In the genomic region with DNA sequence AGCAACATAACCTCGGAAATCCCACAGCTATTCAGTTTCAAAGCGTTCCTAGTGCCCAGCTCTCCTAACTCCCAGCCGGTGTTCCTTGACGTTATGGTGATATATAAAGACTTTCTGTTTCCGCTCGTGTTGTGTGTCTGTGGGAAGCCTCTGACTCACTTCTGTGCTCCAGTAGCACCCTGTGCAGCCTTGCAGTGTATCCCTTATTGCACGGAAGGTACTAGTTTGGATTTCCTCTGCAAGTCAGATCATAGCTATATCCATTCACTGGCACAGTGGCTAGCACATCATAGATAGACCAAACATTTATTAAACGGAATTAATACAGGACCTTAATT, we compare ENCODE assay signal across 2 cellular contexts.
TF ChIP-seq lines count a peak whose summit lies in the region.

No MANE protein-coding gene starts in this region.

TF ChIP-seq in A549, 52 proteins besides CTCF, POLR2A, EP300 and RAD21 (continued from another document):
- no peak for TF ChIP-seq RCOR1 (IDR thresholded peaks at IDR 0.05; ENCODE audit: low read depth, low read length)

TF ChIP-seq in GM12878, 131 proteins besides CTCF, POLR2A, EP300 and RAD21 (continued from another document):
- TF ChIP-seq, protein P1, sequence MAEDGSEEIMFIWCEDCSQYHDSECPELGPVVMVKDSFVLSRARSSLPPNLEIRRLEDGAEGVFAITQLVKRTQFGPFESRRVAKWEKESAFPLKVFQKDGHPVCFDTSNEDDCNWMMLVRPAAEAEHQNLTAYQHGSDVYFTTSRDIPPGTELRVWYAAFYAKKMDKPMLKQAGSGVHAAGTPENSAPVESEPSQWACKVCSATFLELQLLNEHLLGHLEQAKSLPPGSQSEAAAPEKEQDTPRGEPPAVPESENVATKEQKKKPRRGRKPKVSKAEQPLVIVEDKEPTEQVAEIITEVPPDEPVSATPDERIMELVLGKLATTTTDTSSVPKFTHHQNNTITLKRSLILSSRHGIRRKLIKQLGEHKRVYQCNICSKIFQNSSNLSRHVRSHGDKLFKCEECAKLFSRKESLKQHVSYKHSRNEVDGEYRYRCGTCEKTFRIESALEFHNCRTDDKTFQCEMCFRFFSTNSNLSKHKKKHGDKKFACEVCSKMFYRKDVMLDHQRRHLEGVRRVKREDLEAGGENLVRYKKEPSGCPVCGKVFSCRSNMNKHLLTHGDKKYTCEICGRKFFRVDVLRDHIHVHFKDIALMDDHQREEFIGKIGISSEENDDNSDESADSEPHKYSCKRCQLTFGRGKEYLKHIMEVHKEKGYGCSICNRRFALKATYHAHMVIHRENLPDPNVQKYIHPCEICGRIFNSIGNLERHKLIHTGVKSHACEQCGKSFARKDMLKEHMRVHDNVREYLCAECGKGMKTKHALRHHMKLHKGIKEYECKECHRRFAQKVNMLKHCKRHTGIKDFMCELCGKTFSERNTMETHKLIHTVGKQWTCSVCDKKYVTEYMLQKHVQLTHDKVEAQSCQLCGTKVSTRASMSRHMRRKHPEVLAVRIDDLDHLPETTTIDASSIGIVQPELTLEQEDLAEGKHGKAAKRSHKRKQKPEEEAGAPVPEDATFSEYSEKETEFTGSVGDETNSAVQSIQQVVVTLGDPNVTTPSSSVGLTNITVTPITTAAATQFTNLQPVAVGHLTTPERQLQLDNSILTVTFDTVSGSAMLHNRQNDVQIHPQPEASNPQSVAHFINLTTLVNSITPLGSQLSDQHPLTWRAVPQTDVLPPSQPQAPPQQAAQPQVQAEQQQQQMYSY (CRISPR knock-in tag; IDR thresholded peaks at IDR 0.05) = no peak
- TF ChIP-seq EED (IDR thresholded peaks at IDR 0.05; ENCODE audit: low read depth) (no peak), MTA2 (IDR thresholded peaks at IDR 0.05; ENCODE audit: low read depth) (no peak), POLR2AphosphoS2 (IDR thresholded peaks at IDR 0.05; ENCODE audit: low read depth, low read length) (no peak), HCFC1 (IDR thresholded peaks at IDR 0.05; ENCODE audit: low read length) (no peak), STAT3 (IDR thresholded peaks at IDR 0.05; ENCODE audit: low read depth, low read length) (no peak), NBN (IDR thresholded peaks at IDR 0.05) (no peak), CBFB (IDR thresholded peaks at IDR 0.05; ENCODE audit: low read depth) (no peak), SP1 (IDR thresholded peaks at IDR 0.05; ENCODE audit: low read depth, low read length) (no peak), RAD51 (IDR thresholded peaks at IDR 0.05) (no peak), SIN3A (IDR thresholded peaks at IDR 0.05; ENCODE audit: low read depth, low read length) (no peak), EZH2 (IDR thresholded peaks at IDR 0.05; ENCODE audit: borderline replicate concordance, control insufficient read depth, low read depth, low read length) (no peak)
- TF ChIP-seq, protein P2, sequence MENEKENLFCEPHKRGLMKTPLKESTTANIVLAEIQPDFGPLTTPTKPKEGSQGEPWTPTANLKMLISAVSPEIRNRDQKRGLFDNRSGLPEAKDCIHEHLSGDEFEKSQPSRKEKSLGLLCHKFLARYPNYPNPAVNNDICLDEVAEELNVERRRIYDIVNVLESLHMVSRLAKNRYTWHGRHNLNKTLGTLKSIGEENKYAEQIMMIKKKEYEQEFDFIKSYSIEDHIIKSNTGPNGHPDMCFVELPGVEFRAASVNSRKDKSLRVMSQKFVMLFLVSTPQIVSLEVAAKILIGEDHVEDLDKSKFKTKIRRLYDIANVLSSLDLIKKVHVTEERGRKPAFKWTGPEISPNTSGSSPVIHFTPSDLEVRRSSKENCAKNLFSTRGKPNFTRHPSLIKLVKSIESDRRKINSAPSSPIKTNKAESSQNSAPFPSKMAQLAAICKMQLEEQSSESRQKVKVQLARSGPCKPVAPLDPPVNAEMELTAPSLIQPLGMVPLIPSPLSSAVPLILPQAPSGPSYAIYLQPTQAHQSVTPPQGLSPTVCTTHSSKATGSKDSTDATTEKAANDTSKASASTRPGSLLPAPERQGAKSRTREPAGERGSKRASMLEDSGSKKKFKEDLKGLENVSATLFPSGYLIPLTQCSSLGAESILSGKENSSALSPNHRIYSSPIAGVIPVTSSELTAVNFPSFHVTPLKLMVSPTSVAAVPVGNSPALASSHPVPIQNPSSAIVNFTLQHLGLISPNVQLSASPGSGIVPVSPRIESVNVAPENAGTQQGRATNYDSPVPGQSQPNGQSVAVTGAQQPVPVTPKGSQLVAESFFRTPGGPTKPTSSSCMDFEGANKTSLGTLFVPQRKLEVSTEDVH (IDR thresholded peaks at IDR 0.05; ENCODE audit: low read depth, partially characterized antibody) = no peak
